In the genomic region with DNA sequence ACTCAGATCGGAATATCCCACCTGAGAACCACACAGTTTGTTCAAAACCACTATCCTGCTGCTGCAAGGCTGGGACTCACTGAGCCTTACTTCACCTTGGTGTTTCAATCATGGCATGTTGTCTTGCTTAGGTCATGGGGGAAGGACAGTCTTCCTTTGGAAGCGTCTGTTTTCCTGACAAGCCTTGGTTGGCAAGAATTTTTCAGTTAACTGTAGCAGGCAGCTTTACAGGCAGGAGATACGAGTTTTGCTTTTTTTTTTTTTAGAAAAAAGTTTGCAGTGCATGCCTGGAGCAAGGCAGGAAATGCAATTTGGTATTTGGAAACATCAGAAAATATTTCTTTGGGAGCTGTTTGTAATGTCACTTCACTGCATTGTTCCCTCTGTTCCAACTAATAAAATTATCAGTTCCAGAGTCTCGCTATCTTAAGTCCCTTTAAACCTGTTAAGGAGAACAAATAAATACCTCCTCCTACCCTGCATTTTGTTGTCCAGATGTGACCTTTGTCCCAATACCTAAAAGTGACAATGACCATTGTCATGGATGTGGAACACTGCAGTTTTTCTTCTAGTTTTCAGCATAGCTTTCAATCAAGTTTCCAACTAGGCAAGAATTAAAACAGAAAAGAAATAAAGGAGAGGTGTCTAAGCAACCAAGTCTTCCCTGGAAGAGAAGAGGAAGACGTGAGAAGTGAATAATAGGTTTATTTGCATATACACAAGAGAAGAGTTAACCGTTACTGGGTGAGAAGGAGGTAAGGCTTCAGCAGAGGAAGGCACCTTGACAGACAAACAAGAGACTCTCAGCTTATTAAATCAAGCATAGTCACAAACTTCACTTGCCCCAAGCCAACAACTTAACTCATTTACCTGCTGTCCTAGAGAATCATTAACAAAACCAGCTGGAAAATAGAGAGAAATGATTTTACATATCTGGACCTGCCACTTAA, we compare ENCODE assay signal across 10 cellular contexts.
DNase-seq lines count a peak whose midpoint lies in the region; ATAC-seq and TF ChIP-seq lines count a peak whose summit lies in the region.
"Had no signal": no experiment of that assay in that cellular context is flagged by ENCODE, and none has a peak within 500 bp of the region (broad histone marks: within the 10 kb centered on the region; RNA-seq: fewer than 3 reads in every experiment).

No MANE protein-coding gene starts in this region.

- no peaks in the 10 kb centered on the region for H3K79me2 ChIP-seq in mesendoderm (ENCODE audit: control insufficient read depth, insufficient read depth, low read length)

- H2BK5ac ChIP-seq in mesendoderm (ENCODE audit: low read length): no peak overlapping the region

- peak overlapping the region; percentile 85 for H3K27ac Mint-ChIP-seq in chondrocyte (ENCODE audit: unreplicated experiment)

- TF ChIP-seq EP300 in suprapubic skin (IDR thresholded peaks at IDR 0.05): no peak

- no peaks in the 10 kb centered on the region for H3K27me3 Mint-ChIP-seq in chondrocyte (ENCODE audit: low read depth)

- no peak for DNase-seq in HL-60 (ENCODE audit: low read depth in 1 of 2, low spot score in 1 of 2)
- no peak for DNase-seq in chondrocyte (ENCODE audit: low spot score)
- peak; percentile 60 for DNase-seq in mesendoderm
- no peak for DNase-seq in suprapubic skin (ENCODE audit: low spot score in 2 of 2)
- no peak for DNase-seq in MV-4-11 (lab: John Stamatoyannopoulos, UW)
- DNase-seq in NCI-H510A treated with DMSO at 0.1 percent for 48 hours (lab: John Stamatoyannopoulos, UW): no peak
- DNase-seq: activated CD4-positive, alpha-beta T cell treated with anti-CD3 and anti-CD28 coated beads for 1 hour; activated naive CD4-positive, alpha-beta T cell; SHP77 treated with DMSO at 0.1 percent for 48 hours had no signal

- H3K36me3 ChIP-seq in mesendoderm (ENCODE audit: control insufficient read depth, insufficient read depth, low read length) (peaks cover 3% of the 10 kb centered on the region), suprapubic skin (peaks cover 22% of the 10 kb centered on the region)

- no peaks in the 10 kb centered on the region for H3K9me3 Mint-ChIP-seq in chondrocyte (ENCODE audit: low read depth)

- no peak overlapping the region for H2AK5ac ChIP-seq in mesendoderm (ENCODE audit: low read length)

- H3K4me1 Mint-ChIP-seq in chondrocyte (ENCODE audit: low read depth): peaks cover 80% of the 10 kb centered on the region

- no peak overlapping the region for H3K23ac ChIP-seq in mesendoderm (ENCODE audit: low read length)

- H3K27me3 ChIP-seq in HL-60 (ENCODE audit: insufficient read depth, poor library complexity, severe bottlenecking) (no peaks in the 10 kb centered on the region), mesendoderm (ENCODE audit: insufficient read depth, low read length, poor library complexity) (no peaks in the 10 kb centered on the region), suprapubic skin (no peaks in the 10 kb centered on the region)

- TF ChIP-seq CTCF in HL-60 (IDR thresholded peaks at IDR 0.05; ENCODE audit: insufficient read depth, low read length) (no peak), chondrocyte (IDR thresholded peaks at IDR 0.05) (no peak), suprapubic skin (IDR thresholded peaks at IDR 0.05) (no peak)

- peak overlapping the region; percentile 51 for H3K56ac ChIP-seq in mesendoderm (ENCODE audit: low read length)

- H3K9ac ChIP-seq in mesendoderm (ENCODE audit: low read length): peak overlapping the region; percentile 3

- no CpG with 5 or more reads among the region's 6 CpGs for WGBS in mesendoderm (ENCODE audit: extremely low coverage, insufficient coverage, low lambda C conversion rate)
- WGBS in suprapubic skin: 38% methylated on average over 6 of the region's 6 CpGs

- H3K79me1 ChIP-seq in mesendoderm (ENCODE audit: low read length): no peaks in the 10 kb centered on the region

- H3K27ac ChIP-seq in HL-60 (replicated peaks) (peak overlapping the region; percentile 42; the same call in 1 of the 2 replicates), mesendoderm (ENCODE audit: low read depth, low read length) (peak overlapping the region; percentile 49), suprapubic skin (peak overlapping the region; percentile 63)

- peaks cover 17% of the 10 kb centered on the region for H3K36me3 Mint-ChIP-seq in chondrocyte (ENCODE audit: low read depth)

- no peak overlapping the region for H3K4me2 ChIP-seq in mesendoderm (ENCODE audit: low read length)

- H3K9me3 ChIP-seq in suprapubic skin: no peaks in the 10 kb centered on the region

- no peak for TF ChIP-seq POLR2A in suprapubic skin (IDR thresholded peaks at IDR 0.05)

- ATAC-seq in GM19023 (IDR thresholded peaks at IDR 0.05; ENCODE audit: unreplicated experiment): no peak

- H2BK120ac ChIP-seq in mesendoderm (ENCODE audit: low read depth, low read length): no peak overlapping the region

- no peak overlapping the region for H2BK15ac ChIP-seq in mesendoderm (replicated peaks; ENCODE audit: low read depth)

- no peak overlapping the region for H3K18ac ChIP-seq in mesendoderm (ENCODE audit: low read length)

- H3K4ac ChIP-seq in mesendoderm (ENCODE audit: low read depth, low read length): no peak overlapping the region

- no peak overlapping the region for H3K4me3 ChIP-seq in HL-60 (replicated peaks; ENCODE audit: insufficient read depth, low read length)
- no peak overlapping the region for H3K4me3 ChIP-seq in mesendoderm (ENCODE audit: low read length)
- no peak overlapping the region for H3K4me3 ChIP-seq in suprapubic skin

- H4K8ac ChIP-seq in mesendoderm (ENCODE audit: low read depth, low read length): no peak overlapping the region

- peaks cover 27% of the 10 kb centered on the region for H3K4me1 ChIP-seq in mesendoderm (ENCODE audit: control insufficient read depth, low read depth, low read length)
- H3K4me1 ChIP-seq in suprapubic skin: peaks cover 64% of the 10 kb centered on the region

- no peak overlapping the region for H4K5ac ChIP-seq in mesendoderm (ENCODE audit: low read length)

- no peak overlapping the region for H3K4me3 Mint-ChIP-seq in chondrocyte (ENCODE audit: unreplicated experiment)
